8 cellular contexts compared by ENCODE assay signal in genomic region chr12:56805282-56805855, GRCh38. TPM values are rescaled to one million over a fixed set of nuclear protein-coding genes. Genes with fewer than 3 reads are reported as not detected.
"Had no signal": no experiment of that assay in that cellular context is flagged by ENCODE, and none has a peak within 500 bp of the region (broad histone marks: within the 10 kb centered on the region; RNA-seq: fewer than 3 reads in every experiment).

No MANE protein-coding gene starts in this region.

- H3K9ac ChIP-seq: GM23248, KMS-11 had no signal

- H3K4me1 ChIP-seq: HAP-1 had no signal

- H3K27ac Mint-ChIP-seq: HFFc6 had no signal

- H3K4me3 ChIP-seq: GM23248, HAP-1 had no signal

- H3K4me2 ChIP-seq: KMS-11 had no signal

- H3K9me3 Mint-ChIP-seq: HFFc6 had no signal

- H3K36me3 ChIP-seq: HAP-1 had no signal

- H3K27ac ChIP-seq: GM23248, KMS-11 had no signal

- ATAC-seq: HCT116 had no signal

- H2AFZ ChIP-seq: GM23248 had no signal

- DNase-seq: GM23248, HFFc6, IMR-90, KBM-7 had no signal

- H3K4me3 Mint-ChIP-seq: HFFc6 had no signal

RNA-seq across cellular contexts. Expression of gene HSD17B6, which starts 42.2 kb away (rescaled TPM):
- total RNA-seq: HT-29 had no signal
